34 cellular contexts compared by ENCODE assay signal in the genomic region with DNA sequence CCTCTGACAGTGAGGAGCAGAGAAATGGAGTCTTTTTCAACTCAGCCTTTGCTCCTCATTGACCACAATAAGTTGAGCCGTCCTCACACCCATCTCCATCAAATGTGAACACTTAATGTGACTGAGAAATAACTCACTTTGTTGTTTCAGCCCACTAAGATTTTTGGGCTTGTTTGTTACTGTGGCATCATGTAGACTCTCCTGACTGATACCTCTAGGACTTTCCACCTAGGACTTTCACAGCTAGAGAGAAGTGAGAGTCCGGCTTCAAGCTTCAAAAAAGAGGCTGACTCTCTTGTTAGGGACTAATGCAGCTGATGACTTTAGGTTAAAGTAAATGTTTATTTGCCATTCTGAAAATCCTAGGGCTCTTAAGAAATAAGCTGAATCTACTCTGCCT.
"Had no signal": no experiment of that assay in that cellular context is flagged by ENCODE, and none has a peak within 500 bp of the region (broad histone marks: within the 10 kb centered on the region; RNA-seq: fewer than 3 reads in every experiment).

No MANE protein-coding gene starts in this region.

- DNase-seq: Karpas-422, Kasumi-1, MG63, MM.1S, MV-4-11, NCI-H1048, NCI-H1092, NCI-H1092 treated with DMSO at 0.1 percent for 48 hours, NCI-H1105, NCI-H1105 treated with DMSO at 0.1 percent for 48 hours, NCI-H1417, NCI-H1417 treated with DMSO at 0.1 percent for 48 hours, NCI-H1436, NCI-H1436 treated with DMSO at 0.1 percent for 48 hours, NCI-H146, NCI-H1694, NCI-H1694 treated with DMSO at 0.1 percent for 48 hours, NCI-H187, NCI-H187 treated with DMSO at 0.1 percent for 48 hours, NCI-H1930, NCI-H2029, NCI-H2029 treated with DMSO at 0.1 percent for 48 hours, NCI-H2081, NCI-H2081 treated with DMSO at 0.1 percent for 48 hours, NCI-H2107, NCI-H2171, NCI-H2171 treated with DMSO at 0.1 percent for 48 hours, NCI-H2227 treated with DMSO at 0.1 percent for 48 hours, NCI-H226, NCI-H345, NCI-H446, NCI-H446 treated with DMSO at 0.1 percent for 48 hours, NCI-H510A, NCI-H510A treated with DMSO at 0.1 percent for 48 hours had no signal

- H3K9me3 ChIP-seq: MG63 had no signal

- H3K27me3 ChIP-seq: MG63 had no signal

- H3K36me3 ChIP-seq: MG63 had no signal

- H3K4me3 ChIP-seq: MG63 had no signal
